1 cellular context compared by ENCODE assay signal in the genomic region with DNA sequence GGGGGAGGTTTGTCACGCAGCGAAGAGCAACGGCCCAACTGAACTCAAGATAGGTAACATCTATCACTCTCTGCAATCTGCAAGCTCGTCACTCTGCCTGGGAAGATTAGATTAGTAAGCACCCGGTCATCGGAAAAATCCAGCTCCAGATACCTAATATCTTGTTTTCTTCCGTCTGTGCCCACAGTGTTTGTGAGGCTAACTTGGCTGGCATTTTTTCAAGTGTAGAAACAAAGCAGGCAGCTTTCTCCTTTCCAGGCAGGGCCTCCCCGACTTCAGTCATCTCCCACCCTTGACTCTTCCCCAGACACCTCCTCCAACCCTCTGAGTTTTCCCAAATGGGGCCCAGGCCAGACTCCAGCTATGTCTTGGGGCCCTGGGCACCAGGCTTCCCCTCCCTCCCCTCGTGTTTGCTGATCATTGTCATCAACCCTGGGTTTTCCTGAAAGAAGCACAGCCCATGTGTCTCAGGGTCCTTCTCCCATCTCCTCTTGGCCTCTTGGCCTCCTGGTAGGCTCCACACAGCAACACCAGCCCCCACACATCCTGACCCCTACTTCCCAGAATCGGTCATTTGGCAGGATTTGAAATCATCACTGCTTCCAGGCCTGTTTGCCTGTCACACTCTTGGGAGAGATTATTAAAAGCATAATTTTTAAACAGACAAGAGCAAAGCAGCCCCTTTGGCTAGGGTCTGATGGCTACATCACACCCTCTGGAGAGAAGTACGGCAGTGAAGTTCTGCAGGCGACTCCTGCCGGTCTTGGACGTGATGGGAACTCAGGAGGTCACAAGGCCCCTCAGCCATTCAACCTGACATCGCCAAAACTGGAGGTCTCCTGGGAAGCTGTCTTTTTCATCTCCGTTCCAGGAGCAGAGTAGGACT.
TF ChIP-seq lines count a peak whose summit lies in the region.

No MANE protein-coding gene starts in this region.

TF ChIP-seq in K562, 482 proteins besides CTCF, POLR2A, EP300 and RAD21 (continued from another document and continues in another):
- TF ChIP-seq, protein P1, sequence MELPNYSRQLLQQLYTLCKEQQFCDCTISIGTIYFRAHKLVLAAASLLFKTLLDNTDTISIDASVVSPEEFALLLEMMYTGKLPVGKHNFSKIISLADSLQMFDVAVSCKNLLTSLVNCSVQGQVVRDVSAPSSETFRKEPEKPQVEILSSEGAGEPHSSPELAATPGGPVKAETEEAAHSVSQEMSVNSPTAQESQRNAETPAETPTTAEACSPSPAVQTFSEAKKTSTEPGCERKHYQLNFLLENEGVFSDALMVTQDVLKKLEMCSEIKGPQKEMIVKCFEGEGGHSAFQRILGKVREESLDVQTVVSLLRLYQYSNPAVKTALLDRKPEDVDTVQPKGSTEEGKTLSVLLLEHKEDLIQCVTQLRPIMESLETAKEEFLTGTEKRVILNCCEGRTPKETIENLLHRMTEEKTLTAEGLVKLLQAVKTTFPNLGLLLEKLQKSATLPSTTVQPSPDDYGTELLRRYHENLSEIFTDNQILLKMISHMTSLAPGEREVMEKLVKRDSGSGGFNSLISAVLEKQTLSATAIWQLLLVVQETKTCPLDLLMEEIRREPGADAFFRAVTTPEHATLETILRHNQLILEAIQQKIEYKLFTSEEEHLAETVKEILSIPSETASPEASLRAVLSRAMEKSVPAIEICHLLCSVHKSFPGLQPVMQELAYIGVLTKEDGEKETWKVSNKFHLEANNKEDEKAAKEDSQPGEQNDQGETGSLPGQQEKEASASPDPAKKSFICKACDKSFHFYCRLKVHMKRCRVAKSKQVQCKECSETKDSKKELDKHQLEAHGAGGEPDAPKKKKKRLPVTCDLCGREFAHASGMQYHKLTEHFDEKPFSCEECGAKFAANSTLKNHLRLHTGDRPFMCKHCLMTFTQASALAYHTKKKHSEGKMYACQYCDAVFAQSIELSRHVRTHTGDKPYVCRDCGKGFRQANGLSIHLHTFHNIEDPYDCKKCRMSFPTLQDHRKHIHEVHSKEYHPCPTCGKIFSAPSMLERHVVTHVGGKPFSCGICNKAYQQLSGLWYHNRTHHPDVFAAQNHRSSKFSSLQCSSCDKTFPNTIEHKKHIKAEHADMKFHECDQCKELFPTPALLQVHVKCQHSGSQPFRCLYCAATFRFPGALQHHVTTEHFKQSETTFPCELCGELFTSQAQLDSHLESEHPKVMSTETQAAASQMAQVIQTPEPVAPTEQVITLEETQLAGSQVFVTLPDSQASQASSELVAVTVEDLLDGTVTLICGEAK (IDR thresholded peaks at IDR 0.05) = no peak
- TF ChIP-seq, protein P1 (CRISPR knock-in tag; IDR thresholded peaks at IDR 0.05) = no peak
- no peak for TF ChIP-seq NR3C1 (CRISPR knock-in tag; IDR thresholded peaks at IDR 0.05)
- TF ChIP-seq KLF13 (tag; IDR thresholded peaks at IDR 0.05; ENCODE audit: borderline replicate concordance, low read depth) = no peak
- TF ChIP-seq ZNF41 (CRISPR knock-in tag; conservative IDR thresholded peaks at IDR 0.05) = no peak
- TF ChIP-seq NEUROD1 (IDR thresholded peaks at IDR 0.05; ENCODE audit: borderline replicate concordance, low read depth, low read length, partially characterized antibody) = no peak
- TF ChIP-seq KAT8 (IDR thresholded peaks at IDR 0.05; ENCODE audit: low read depth) = no peak
- TF ChIP-seq SIX5 (IDR thresholded peaks at IDR 0.05; ENCODE audit: borderline replicate concordance in 1 of 2, insufficient read depth in 1 of 2, low read depth in 1 of 2, low read length in 2 of 2) = no peak
- TF ChIP-seq, protein P2, sequence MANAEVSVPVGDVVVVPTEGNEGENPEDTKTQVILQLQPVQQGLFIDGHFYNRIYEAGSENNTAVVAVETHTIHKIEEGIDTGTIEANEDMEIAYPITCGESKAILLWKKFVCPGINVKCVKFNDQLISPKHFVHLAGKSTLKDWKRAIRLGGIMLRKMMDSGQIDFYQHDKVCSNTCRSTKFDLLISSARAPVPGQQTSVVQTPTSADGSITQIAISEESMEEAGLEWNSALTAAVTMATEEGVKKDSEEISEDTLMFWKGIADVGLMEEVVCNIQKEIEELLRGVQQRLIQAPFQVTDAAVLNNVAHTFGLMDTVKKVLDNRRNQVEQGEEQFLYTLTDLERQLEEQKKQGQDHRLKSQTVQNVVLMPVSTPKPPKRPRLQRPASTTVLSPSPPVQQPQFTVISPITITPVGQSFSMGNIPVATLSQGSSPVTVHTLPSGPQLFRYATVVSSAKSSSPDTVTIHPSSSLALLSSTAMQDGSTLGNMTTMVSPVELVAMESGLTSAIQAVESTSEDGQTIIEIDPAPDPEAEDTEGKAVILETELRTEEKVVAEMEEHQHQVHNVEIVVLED (CRISPR knock-in tag; IDR thresholded peaks at IDR 0.05) = no peak
- TF ChIP-seq, protein P3, sequence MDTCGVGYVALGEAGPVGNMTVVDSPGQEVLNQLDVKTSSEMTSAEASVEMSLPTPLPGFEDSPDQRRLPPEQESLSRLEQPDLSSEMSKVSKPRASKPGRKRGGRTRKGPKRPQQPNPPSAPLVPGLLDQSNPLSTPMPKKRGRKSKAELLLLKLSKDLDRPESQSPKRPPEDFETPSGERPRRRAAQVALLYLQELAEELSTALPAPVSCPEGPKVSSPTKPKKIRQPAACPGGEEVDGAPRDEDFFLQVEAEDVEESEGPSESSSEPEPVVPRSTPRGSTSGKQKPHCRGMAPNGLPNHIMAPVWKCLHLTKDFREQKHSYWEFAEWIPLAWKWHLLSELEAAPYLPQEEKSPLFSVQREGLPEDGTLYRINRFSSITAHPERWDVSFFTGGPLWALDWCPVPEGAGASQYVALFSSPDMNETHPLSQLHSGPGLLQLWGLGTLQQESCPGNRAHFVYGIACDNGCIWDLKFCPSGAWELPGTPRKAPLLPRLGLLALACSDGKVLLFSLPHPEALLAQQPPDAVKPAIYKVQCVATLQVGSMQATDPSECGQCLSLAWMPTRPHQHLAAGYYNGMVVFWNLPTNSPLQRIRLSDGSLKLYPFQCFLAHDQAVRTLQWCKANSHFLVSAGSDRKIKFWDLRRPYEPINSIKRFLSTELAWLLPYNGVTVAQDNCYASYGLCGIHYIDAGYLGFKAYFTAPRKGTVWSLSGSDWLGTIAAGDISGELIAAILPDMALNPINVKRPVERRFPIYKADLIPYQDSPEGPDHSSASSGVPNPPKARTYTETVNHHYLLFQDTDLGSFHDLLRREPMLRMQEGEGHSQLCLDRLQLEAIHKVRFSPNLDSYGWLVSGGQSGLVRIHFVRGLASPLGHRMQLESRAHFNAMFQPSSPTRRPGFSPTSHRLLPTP (IDR thresholded peaks at IDR 0.05; ENCODE audit: borderline replicate concordance, extremely low read depth, insufficient read length) = no peak
- no peak for TF ChIP-seq ZNF785 (CRISPR knock-in tag; IDR thresholded peaks at IDR 0.05)
- TF ChIP-seq, protein P4, sequence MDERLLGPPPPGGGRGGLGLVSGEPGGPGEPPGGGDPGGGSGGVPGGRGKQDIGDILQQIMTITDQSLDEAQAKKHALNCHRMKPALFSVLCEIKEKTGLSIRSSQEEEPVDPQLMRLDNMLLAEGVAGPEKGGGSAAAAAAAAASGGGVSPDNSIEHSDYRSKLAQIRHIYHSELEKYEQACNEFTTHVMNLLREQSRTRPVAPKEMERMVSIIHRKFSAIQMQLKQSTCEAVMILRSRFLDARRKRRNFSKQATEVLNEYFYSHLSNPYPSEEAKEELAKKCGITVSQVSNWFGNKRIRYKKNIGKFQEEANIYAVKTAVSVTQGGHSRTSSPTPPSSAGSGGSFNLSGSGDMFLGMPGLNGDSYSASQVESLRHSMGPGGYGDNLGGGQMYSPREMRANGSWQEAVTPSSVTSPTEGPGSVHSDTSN (CRISPR knock-in tag; IDR thresholded peaks at IDR 0.05; ENCODE audit: low read depth) = no peak
- TF ChIP-seq, protein P4 (tag; conservative IDR thresholded peaks at IDR 0.05; ENCODE audit: low read depth) = no peak
- TF ChIP-seq, protein P5, sequence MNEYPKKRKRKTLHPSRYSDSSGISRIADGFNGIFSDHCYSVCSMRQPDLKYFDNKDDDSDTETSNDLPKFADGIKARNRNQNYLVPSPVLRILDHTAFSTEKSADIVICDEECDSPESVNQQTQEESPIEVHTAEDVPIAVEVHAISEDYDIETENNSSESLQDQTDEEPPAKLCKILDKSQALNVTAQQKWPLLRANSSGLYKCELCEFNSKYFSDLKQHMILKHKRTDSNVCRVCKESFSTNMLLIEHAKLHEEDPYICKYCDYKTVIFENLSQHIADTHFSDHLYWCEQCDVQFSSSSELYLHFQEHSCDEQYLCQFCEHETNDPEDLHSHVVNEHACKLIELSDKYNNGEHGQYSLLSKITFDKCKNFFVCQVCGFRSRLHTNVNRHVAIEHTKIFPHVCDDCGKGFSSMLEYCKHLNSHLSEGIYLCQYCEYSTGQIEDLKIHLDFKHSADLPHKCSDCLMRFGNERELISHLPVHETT (CRISPR knock-in tag; conservative IDR thresholded peaks at IDR 0.05 in 1 of 2, IDR thresholded peaks at IDR 0.05 in 1 of 2) = no peak
- TF ChIP-seq ZNF695 (CRISPR knock-in tag; IDR thresholded peaks at IDR 0.05) = no peak
- 0 out of 2 replicates have a peak, but pooled peaks have one; percentile 23 for TF ChIP-seq SMAD4 (CRISPR knock-in tag; conservative IDR thresholded peaks at IDR 0.05)
- TF ChIP-seq NR2C1 (IDR thresholded peaks at IDR 0.05) = no peak
- TF ChIP-seq NR2C1 (tag; IDR thresholded peaks at IDR 0.05) = no peak
- no peak for TF ChIP-seq SREBF1 (IDR thresholded peaks at IDR 0.05; ENCODE audit: borderline replicate concordance, low read depth, low read length)
- peak; percentile 73 for TF ChIP-seq CXXC5 (CRISPR knock-in tag; IDR thresholded peaks at IDR 0.05)
- no peak for TF ChIP-seq KDM5B (IDR thresholded peaks at IDR 0.05; ENCODE audit: insufficient replicate concordance, low read depth, low read length)
- TF ChIP-seq, protein P6, sequence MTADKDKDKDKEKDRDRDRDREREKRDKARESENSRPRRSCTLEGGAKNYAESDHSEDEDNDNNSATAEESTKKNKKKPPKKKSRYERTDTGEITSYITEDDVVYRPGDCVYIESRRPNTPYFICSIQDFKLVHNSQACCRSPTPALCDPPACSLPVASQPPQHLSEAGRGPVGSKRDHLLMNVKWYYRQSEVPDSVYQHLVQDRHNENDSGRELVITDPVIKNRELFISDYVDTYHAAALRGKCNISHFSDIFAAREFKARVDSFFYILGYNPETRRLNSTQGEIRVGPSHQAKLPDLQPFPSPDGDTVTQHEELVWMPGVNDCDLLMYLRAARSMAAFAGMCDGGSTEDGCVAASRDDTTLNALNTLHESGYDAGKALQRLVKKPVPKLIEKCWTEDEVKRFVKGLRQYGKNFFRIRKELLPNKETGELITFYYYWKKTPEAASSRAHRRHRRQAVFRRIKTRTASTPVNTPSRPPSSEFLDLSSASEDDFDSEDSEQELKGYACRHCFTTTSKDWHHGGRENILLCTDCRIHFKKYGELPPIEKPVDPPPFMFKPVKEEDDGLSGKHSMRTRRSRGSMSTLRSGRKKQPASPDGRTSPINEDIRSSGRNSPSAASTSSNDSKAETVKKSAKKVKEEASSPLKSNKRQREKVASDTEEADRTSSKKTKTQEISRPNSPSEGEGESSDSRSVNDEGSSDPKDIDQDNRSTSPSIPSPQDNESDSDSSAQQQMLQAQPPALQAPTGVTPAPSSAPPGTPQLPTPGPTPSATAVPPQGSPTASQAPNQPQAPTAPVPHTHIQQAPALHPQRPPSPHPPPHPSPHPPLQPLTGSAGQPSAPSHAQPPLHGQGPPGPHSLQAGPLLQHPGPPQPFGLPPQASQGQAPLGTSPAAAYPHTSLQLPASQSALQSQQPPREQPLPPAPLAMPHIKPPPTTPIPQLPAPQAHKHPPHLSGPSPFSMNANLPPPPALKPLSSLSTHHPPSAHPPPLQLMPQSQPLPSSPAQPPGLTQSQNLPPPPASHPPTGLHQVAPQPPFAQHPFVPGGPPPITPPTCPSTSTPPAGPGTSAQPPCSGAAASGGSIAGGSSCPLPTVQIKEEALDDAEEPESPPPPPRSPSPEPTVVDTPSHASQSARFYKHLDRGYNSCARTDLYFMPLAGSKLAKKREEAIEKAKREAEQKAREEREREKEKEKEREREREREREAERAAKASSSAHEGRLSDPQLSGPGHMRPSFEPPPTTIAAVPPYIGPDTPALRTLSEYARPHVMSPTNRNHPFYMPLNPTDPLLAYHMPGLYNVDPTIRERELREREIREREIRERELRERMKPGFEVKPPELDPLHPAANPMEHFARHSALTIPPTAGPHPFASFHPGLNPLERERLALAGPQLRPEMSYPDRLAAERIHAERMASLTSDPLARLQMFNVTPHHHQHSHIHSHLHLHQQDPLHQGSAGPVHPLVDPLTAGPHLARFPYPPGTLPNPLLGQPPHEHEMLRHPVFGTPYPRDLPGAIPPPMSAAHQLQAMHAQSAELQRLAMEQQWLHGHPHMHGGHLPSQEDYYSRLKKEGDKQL (CRISPR knock-in tag; IDR thresholded peaks at IDR 0.05; ENCODE audit: borderline replicate concordance) = no peak
- no peak for TF ChIP-seq ZNF778 (CRISPR knock-in tag; IDR thresholded peaks at IDR 0.05)
- 0 out of 4 replicates have a peak, but pooled peaks of 1 of the 2 experiments have one; percentile 18 for TF ChIP-seq HDAC1 (IDR thresholded peaks at IDR 0.05)
- TF ChIP-seq BMI1 (IDR thresholded peaks at IDR 0.05; ENCODE audit: low read length) = no peak
- no peak for TF ChIP-seq ZSCAN32 (CRISPR knock-in tag; IDR thresholded peaks at IDR 0.05)
